ENCODE assay signal across 21 cellular contexts in genomic region chr1:49351744-49352143, GRCh38.
DNase-seq lines count a peak whose midpoint lies in the region; ATAC-seq and TF ChIP-seq lines count a peak whose summit lies in the region.
"Had no signal": no experiment of that assay in that cellular context is flagged by ENCODE, and none has a peak within 500 bp of the region (broad histone marks: within the 10 kb centered on the region; RNA-seq: fewer than 3 reads in every experiment).

No MANE protein-coding gene starts in this region.

- no peaks in the 10 kb centered on the region for H3F3A ChIP-seq in PC-3 (ENCODE audit: low read length, unreplicated experiment)

- H3K36me3 Mint-ChIP-seq in endodermal cell (ENCODE audit: low read depth) = no peaks in the 10 kb centered on the region
- H3K36me3 Mint-ChIP-seq: activated CD4-positive, alpha-beta memory T cell treated with anti-CD3 and anti-CD28 coated beads for 36 hours had no signal

- H2BK12ac ChIP-seq in neuronal stem cell (ENCODE audit: low read length) = no peak overlapping the region
- H2BK12ac ChIP-seq in mesenchymal stem cell (ENCODE audit: low read length in 2 of 2) = no peak overlapping the region

- H3K27ac ChIP-seq in PC-3 (ENCODE audit: low read length) = peak overlapping the region; percentile 54
- H3K27ac ChIP-seq in neuronal stem cell (replicated peaks; ENCODE audit: low read length) = peak overlapping the region; percentile 69
- no peak overlapping the region for H3K27ac ChIP-seq in mesenchymal stem cell (ENCODE audit: low read length, poor library complexity, severe bottlenecking)
- H3K27ac ChIP-seq in endodermal cell (ENCODE audit: low read depth, low read length) = no peak overlapping the region
- H3K27ac ChIP-seq: body of pancreas, coronary artery, gastroesophageal sphincter, left lung, right atrium auricular region had no signal

- H2BK15ac ChIP-seq in neuronal stem cell (ENCODE audit: low read length) (no peak overlapping the region), mesenchymal stem cell (ENCODE audit: low read depth, poor library complexity, severe bottlenecking) (no peak overlapping the region)

- no peak overlapping the region for H3K9ac ChIP-seq in PC-3 (ENCODE audit: low read length)
- no peak overlapping the region for H3K9ac ChIP-seq in neuronal stem cell (ENCODE audit: low read depth, low read length, poor library complexity)
- H3K9ac ChIP-seq in mesenchymal stem cell (ENCODE audit: low read length) = no peak overlapping the region
- H3K9ac ChIP-seq in endodermal cell (ENCODE audit: extremely low read depth, low read length, poor library complexity, severe bottlenecking) = no peak overlapping the region

- H3K4ac ChIP-seq in neuronal stem cell (ENCODE audit: low read length) (no peak overlapping the region), mesenchymal stem cell (ENCODE audit: low read depth in 1 of 2, low read length in 2 of 2) (no peak overlapping the region)

- BruUV-seq in PC-3 (replicated peaks; lab: Mats Ljungman, UMichigan) = no TSS peak

- peaks cover 52% of the 10 kb centered on the region for H3K9me3 Mint-ChIP-seq in endodermal cell
- H3K9me3 Mint-ChIP-seq: activated B cell treated with CpG ODN at 0.5 μM for 24 hours; activated naive CD4-positive, alpha-beta T cell treated with anti-CD3 and anti-CD28 coated beads for 36 hours had no signal

- H2AFZ ChIP-seq in PC-3 (ENCODE audit: low read length) (no peak overlapping the region), neuronal stem cell (ENCODE audit: low read length) (no peak overlapping the region), mesenchymal stem cell (ENCODE audit: low read depth, low read length) (no peak overlapping the region)

- POLR2A ChIA-PET in PC-3 (lab: Charles Lee; ENCODE audit: unreplicated experiment) = interaction anchor here (0.6 kb wide), 1 partner anchor 12 kb away, joined by 6 read pairs; no protein-coding TSS in a partner anchor

- no peak overlapping the region for H3K27ac Mint-ChIP-seq in endodermal cell
- H3K27ac Mint-ChIP-seq: activated B cell treated with CpG ODN at 0.5 μM for 24 hours; activated CD4-positive, alpha-beta memory T cell treated with anti-CD3 and anti-CD28 coated beads for 36 hours; activated naive CD4-positive, alpha-beta T cell treated with anti-CD3 and anti-CD28 coated beads for 36 hours; CD8-positive, alpha-beta memory T cell had no signal

- H3K36me3 ChIP-seq in PC-3 (ENCODE audit: low read depth, low read length) (no peaks in the 10 kb centered on the region), neuronal stem cell (replicated peaks in 1 of 2; ENCODE audit: control insufficient read depth in 2 of 2, insufficient read depth in 2 of 2, low read length in 2 of 2) (no peaks in the 10 kb centered on the region), mesenchymal stem cell (ENCODE audit: control insufficient read depth in 1 of 2, insufficient read depth in 2 of 2, low read depth in 1 of 2, low read length in 2 of 2) (no peaks in the 10 kb centered on the region), endodermal cell (ENCODE audit: control insufficient read depth, insufficient read depth, low read length) (no peaks in the 10 kb centered on the region)
- H3K36me3 ChIP-seq: gastroesophageal sphincter, left lung, right atrium auricular region had no signal

- peaks cover 54% of the 10 kb centered on the region for H3K4me1 ChIP-seq in PC-3 (ENCODE audit: insufficient read depth, low read length)
- no peaks in the 10 kb centered on the region for H3K4me1 ChIP-seq in neuronal stem cell (ENCODE audit: control insufficient read depth in 2 of 2, insufficient read depth in 1 of 2, low read depth in 1 of 2, low read length in 2 of 2)
- no peaks in the 10 kb centered on the region for H3K4me1 ChIP-seq in mesenchymal stem cell (ENCODE audit: control insufficient read depth, insufficient read depth, low read depth, low read length)
- no peaks in the 10 kb centered on the region for H3K4me1 ChIP-seq in endodermal cell (ENCODE audit: control insufficient read depth, insufficient read depth, low read length)
- H3K4me1 ChIP-seq: body of pancreas, gastroesophageal sphincter, left lung, right atrium auricular region had no signal

- no peak overlapping the region for H3K4me3 Mint-ChIP-seq in endodermal cell
- H3K4me3 Mint-ChIP-seq: activated B cell treated with CpG ODN at 0.5 μM for 24 hours; activated CD4-positive, alpha-beta memory T cell treated with anti-CD3 and anti-CD28 coated beads for 36 hours; activated naive CD4-positive, alpha-beta T cell treated with anti-CD3 and anti-CD28 coated beads for 36 hours; CD8-positive, alpha-beta memory T cell had no signal

- no peaks in the 10 kb centered on the region for H3K79me2 ChIP-seq in PC-3 (ENCODE audit: low read length)

- H4K91ac ChIP-seq in neuronal stem cell (ENCODE audit: low read depth, low read length, poor library complexity) = no peak overlapping the region
- H4K91ac ChIP-seq in mesenchymal stem cell (ENCODE audit: low read length) = no peak overlapping the region

- H3K9me3 ChIP-seq in PC-3 (ENCODE audit: low read length) (no peaks in the 10 kb centered on the region), neuronal stem cell (replicated peaks in 1 of 2; ENCODE audit: control insufficient read depth in 2 of 2, insufficient read depth in 1 of 2, low read depth in 1 of 2, low read length in 2 of 2) (no peaks in the 10 kb centered on the region), mesenchymal stem cell (ENCODE audit: control insufficient read depth, low read length) (peaks cover 10% of the 10 kb centered on the region), endodermal cell (ENCODE audit: control insufficient read depth, low read length) (peaks cover 77% of the 10 kb centered on the region)
- H3K9me3 ChIP-seq: body of pancreas, gastroesophageal sphincter, left lung, right atrium auricular region had no signal

- peak overlapping the region; percentile 47 for H3K4me2 ChIP-seq in PC-3 (ENCODE audit: low read length)
- no peak overlapping the region for H3K4me2 ChIP-seq in neuronal stem cell (ENCODE audit: insufficient read depth, low read length, poor library complexity, severe bottlenecking)
- H3K4me2 ChIP-seq in mesenchymal stem cell (ENCODE audit: low read length, poor library complexity, severe bottlenecking) = no peak overlapping the region

- H3K14ac ChIP-seq in neuronal stem cell (ENCODE audit: low read length) = no peak overlapping the region
- no peak overlapping the region for H3K14ac ChIP-seq in mesenchymal stem cell (ENCODE audit: low read length in 2 of 2)

- DNase-seq in COLO829 (ENCODE audit: low spot score) (peak; percentile 28), PC-3 (peak; percentile 93), choroid plexus epithelial cell (ENCODE audit: low read depth) (peak; percentile 17), neuronal stem cell (ENCODE audit: low spot score) (no peak), NCI-H1105 (lab: John Stamatoyannopoulos, UW) (no peak), mesenchymal stem cell (no peak), HuH-7.5 (ENCODE audit: low spot score) (no peak), endodermal cell (no peak)
- DNase-seq: activated B cell treated with CpG ODN at 0.5 μM for 24 hours; activated CD4-positive, alpha-beta memory T cell treated with anti-CD3 and anti-CD28 coated beads for 36 hours; activated naive CD4-positive, alpha-beta T cell treated with anti-CD3 and anti-CD28 coated beads for 36 hours; activated T-cell treated with anti-CD3 and anti-CD28 coated beads, Interleukin-2, amount 50 U/mL, for 1 hour; body of pancreas; CD8-positive, alpha-beta memory T cell; left lung; NCI-H1436 treated with DMSO at 0.1 percent for 48 hours; NCI-H774; T-helper 9 cell had no signal

- no peak overlapping the region for H3K18ac ChIP-seq in neuronal stem cell (ENCODE audit: low read length)
- no peak overlapping the region for H3K18ac ChIP-seq in mesenchymal stem cell (ENCODE audit: low read depth in 1 of 2, low read length in 2 of 2)

- H2AK5ac ChIP-seq in neuronal stem cell (ENCODE audit: low read depth, low read length) (no peak overlapping the region), mesenchymal stem cell (ENCODE audit: low read length, severe bottlenecking) (no peak overlapping the region)

- CTCF ChIA-PET in PC-3 (lab: Charles Lee) = interaction anchor here (0.6 kb wide), 1 partner anchor 315 kb away, joined by 6 read pairs; no protein-coding TSS in a partner anchor

- no peak for TF ChIP-seq CTCF in PC-3 (conservative IDR thresholded peaks at IDR 0.05; ENCODE audit: low read depth, low read length)
- TF ChIP-seq CTCF in choroid plexus epithelial cell (conservative IDR thresholded peaks at IDR 0.05; ENCODE audit: low read depth, low read length) = no peak
- TF ChIP-seq CTCF in endodermal cell (conservative IDR thresholded peaks at IDR 0.05) = no peak

- no peak overlapping the region for H4K8ac ChIP-seq in neuronal stem cell (ENCODE audit: low read depth, low read length)
- H4K8ac ChIP-seq in mesenchymal stem cell (ENCODE audit: low read length) = no peak overlapping the region

- H2BK5ac ChIP-seq in neuronal stem cell (ENCODE audit: low read length) (no peak overlapping the region), mesenchymal stem cell (ENCODE audit: low read depth, low read length, poor library complexity, severe bottlenecking) (no peak overlapping the region)

- H3K9me2 ChIP-seq in PC-3 (replicated peaks; ENCODE audit: low read length) = no peaks in the 10 kb centered on the region

- no peak overlapping the region for H2BK120ac ChIP-seq in neuronal stem cell (ENCODE audit: low read depth, low read length)
- H2BK120ac ChIP-seq in mesenchymal stem cell (ENCODE audit: low read depth, low read length) = no peak overlapping the region

- intact Hi-C loops in PC-3 (cut with micrococcal nuclease) = no loop called here

- H3K4me3 ChIP-seq in PC-3 (ENCODE audit: low read length) (no peak overlapping the region), choroid plexus epithelial cell (ENCODE audit: low read depth, low read length) (no peak overlapping the region), neuronal stem cell (ENCODE audit: low read length in 2 of 2) (no peak overlapping the region), mesenchymal stem cell (ENCODE audit: insufficient read depth in 1 of 2, low read depth in 1 of 2, low read length in 2 of 2) (no peak overlapping the region), endodermal cell (ENCODE audit: low read length) (no peak overlapping the region)
- H3K4me3 ChIP-seq: body of pancreas, coronary artery, gastroesophageal sphincter, left lung, right atrium auricular region had no signal

- H3K79me1 ChIP-seq in neuronal stem cell (ENCODE audit: low read depth, low read length) (no peaks in the 10 kb centered on the region), mesenchymal stem cell (replicated peaks; ENCODE audit: low read length, poor library complexity, severe bottlenecking) (no peaks in the 10 kb centered on the region)

- no peaks in the 10 kb centered on the region for H3K27me3 Mint-ChIP-seq in endodermal cell (ENCODE audit: insufficient read depth)
- H3K27me3 Mint-ChIP-seq: activated B cell treated with CpG ODN at 0.5 μM for 24 hours; activated CD4-positive, alpha-beta memory T cell treated with anti-CD3 and anti-CD28 coated beads for 36 hours; CD8-positive, alpha-beta memory T cell had no signal

- WGBS in neuronal stem cell (ENCODE audit: extremely low coverage in 2 of 2, insufficient read length in 2 of 2, insufficient replicate concordance in 1 of 2), 2 donors = no CpG with 5 or more reads among the region's 2 CpGs
- WGBS in mesenchymal stem cell = 71% methylated on average over 2 of the region's 2 CpGs
- 75 to 76% methylated on average over 2 of the region's 2 CpGs for WGBS in endodermal cell (ENCODE audit: insufficient coverage in 1 of 2, insufficient read length in 1 of 2), 2 experiments

- ATAC-seq in PC-3 = peak; percentile 63
- ATAC-seq: body of pancreas, gastroesophageal sphincter, left lung had no signal

- no peaks in the 10 kb centered on the region for H3K27me3 ChIP-seq in PC-3 (ENCODE audit: low read length)
- no peaks in the 10 kb centered on the region for H3K27me3 ChIP-seq in neuronal stem cell (ENCODE audit: control insufficient read depth in 3 of 3, insufficient read depth in 3 of 3, low read depth in 1 of 3, low read length in 3 of 3)
- H3K27me3 ChIP-seq in mesenchymal stem cell (ENCODE audit: control insufficient read depth in 1 of 2, insufficient read depth in 1 of 2, low read length in 2 of 2) = no peaks in the 10 kb centered on the region
- H3K27me3 ChIP-seq in endodermal cell (ENCODE audit: control insufficient read depth, insufficient read depth, low read length, poor library complexity, severe bottlenecking) = no peaks in the 10 kb centered on the region
- H3K27me3 ChIP-seq: body of pancreas, gastroesophageal sphincter, left lung, right atrium auricular region had no signal

- no peaks in the 10 kb centered on the region for H3K4me1 Mint-ChIP-seq in endodermal cell
- H3K4me1 Mint-ChIP-seq: activated B cell treated with CpG ODN at 0.5 μM for 24 hours; CD8-positive, alpha-beta memory T cell had no signal

- no peaks in the 10 kb centered on the region for H4K20me1 ChIP-seq in PC-3 (ENCODE audit: low read length)

- H3K23ac ChIP-seq in neuronal stem cell (ENCODE audit: low read depth, low read length, poor library complexity) (no peak overlapping the region), mesenchymal stem cell (ENCODE audit: low read length in 2 of 2) (no peak overlapping the region)

Comparison
In these comparisons a context has a peak if more than half of its experiments do, and no peak if none do; other contexts are left out.
1. DNase-seq: peak in COLO829 (single experiment), PC-3 (single experiment) and choroid plexus epithelial cell (single experiment); none in neuronal stem cell (single experiment), NCI-H1105 (single experiment), mesenchymal stem cell (single experiment), HuH-7.5 (single experiment) and endodermal cell (single experiment).
2. H3K27ac ChIP-seq: peak in PC-3 (single experiment) and neuronal stem cell (single experiment); none in mesenchymal stem cell (single experiment) and endodermal cell (single experiment).